In genomic region chr5:152673601-152674000, GRCh38 we compare ENCODE assay signal across 15 cellular contexts.
DNase-seq lines count a peak whose midpoint lies in the region; ATAC-seq and TF ChIP-seq lines count a peak whose summit lies in the region.
"Had no signal": no experiment of that assay in that cellular context is flagged by ENCODE, and none has a peak within 500 bp of the region (broad histone marks: within the 10 kb centered on the region; RNA-seq: fewer than 3 reads in every experiment).

No MANE protein-coding gene starts in this region.

- no peaks in the 10 kb centered on the region for H3K9me3 ChIP-seq in RWPE2 (ENCODE audit: severe bottlenecking)
- no peaks in the 10 kb centered on the region for H3K9me3 ChIP-seq in SJCRH30 (replicated peaks)

- H3K4me3 ChIP-seq in RWPE2 (ENCODE audit: severe bottlenecking) = no peak overlapping the region
- no peak overlapping the region for H3K4me3 ChIP-seq in SJCRH30

- H3K4me1 ChIP-seq in RWPE2 (ENCODE audit: insufficient read depth, poor library complexity, severe bottlenecking) (no peaks in the 10 kb centered on the region), foreskin keratinocyte (no peaks in the 10 kb centered on the region), SJCRH30 (no peaks in the 10 kb centered on the region)

- CTCF ChIA-PET in HEK293T (lab: Yijun Ruan, JAX) = no interaction called here

- H3K27me3 ChIP-seq in RWPE2 (ENCODE audit: insufficient read depth, poor library complexity, severe bottlenecking) (no peaks in the 10 kb centered on the region), foreskin keratinocyte (peaks cover 10% of the 10 kb centered on the region), SJCRH30 (no peaks in the 10 kb centered on the region)

- H3K36me3 ChIP-seq in RWPE2 (ENCODE audit: low read depth) = no peaks in the 10 kb centered on the region
- H3K36me3 ChIP-seq in SJCRH30 = no peaks in the 10 kb centered on the region

- DNase-seq in Caki2 (ENCODE audit: low read depth) (peak; percentile 4), RWPE2 (ENCODE audit: low spot score) (no peak), foreskin keratinocyte (peak in 1 of 2 donors; percentile 35), renal cortical epithelial cell (ENCODE audit: low read depth) (peak; percentile 70), HEK293T (ENCODE audit: extremely low spot score) (no peak), SJCRH30 (no peak), GM13976 (ENCODE audit: low spot score) (no peak)
- DNase-seq: C1 segment of cervical spinal cord; CD4-positive, alpha-beta T cell; DND-41; GDM1; GOT3; H9; HFFc6; KG1 had no signal

- no peak overlapping the region for H3K27ac ChIP-seq in RWPE2 (ENCODE audit: poor library complexity, severe bottlenecking)
- no peak overlapping the region for H3K27ac ChIP-seq in foreskin keratinocyte
- no peak overlapping the region for H3K27ac ChIP-seq in SJCRH30

- ATAC-seq in RWPE2 (ENCODE audit: low read depth) (peak; percentile 33; the same call in 1 of the 3 replicates), foreskin keratinocyte (peak; percentile 47)

- POLR2A ChIA-PET in HEK293T (lab: Yijun Ruan, JAX) = no interaction called here

- TF ChIP-seq CTCF in RWPE2 (IDR thresholded peaks at IDR 0.05; ENCODE audit: poor library complexity, severe bottlenecking) (no peak), foreskin keratinocyte (conservative IDR thresholded peaks at IDR 0.05) (no peak), GM13976 (IDR thresholded peaks at IDR 0.05; ENCODE audit: borderline replicate concordance, control extremely low read depth, extremely low read depth, insufficient read depth, missing control alignments) (no peak)

- in situ Hi-C loops in Caki2 (cut with HindIII; ENCODE audit: low pct_unique_long_range_greater_than_20kb, low sequenced_read_pairs) (no loop called here), GM13976 (cut with MboI; ENCODE audit: low sequenced_read_pairs, unreplicated experiment) (no loop called here)

TF ChIP-seq in HEK293T, 16 proteins besides CTCF, POLR2A, EP300 and RAD21:
- TF ChIP-seq SP1 (IDR thresholded peaks at IDR 0.05) (no peak), ZNF384 (IDR thresholded peaks at IDR 0.05) (no peak), L3MBTL2 (conservative IDR thresholded peaks at IDR 0.05) (no peak), FOXM1 (IDR thresholded peaks at IDR 0.05; ENCODE audit: borderline replicate concordance) (no peak), HDGF (IDR thresholded peaks at IDR 0.05; ENCODE audit: borderline replicate concordance) (no peak), FOXA1 (IDR thresholded peaks at IDR 0.05) (no peak)

Comparison
In these comparisons a context has a peak if more than half of its experiments do, and no peak if none do; other contexts are left out.
1. DNase-seq: peak in Caki2 (single experiment) and renal cortical epithelial cell (single experiment); none in RWPE2 (single experiment), HEK293T (single experiment), SJCRH30 (0 of 2) and GM13976 (single experiment).